Comparison of ENCODE assay signal across 1 cellular context in genomic region chr15:32716216-32716959, GRCh38.
A peak's percentile ranks its signal among the peaks of the same experiment; 100 is the strongest.
TF ChIP-seq lines count a peak whose summit lies in the region.

No MANE protein-coding gene starts in this region.

TF ChIP-seq in HepG2, 621 proteins besides CTCF, POLR2A, EP300 and RAD21 (continued from another document):
- TF ChIP-seq NFYB (CRISPR knock-in tag; IDR thresholded peaks at IDR 0.05) (no peak), TEF (CRISPR knock-in tag; IDR thresholded peaks at IDR 0.05) (no peak), CBX2 (IDR thresholded peaks at IDR 0.05; ENCODE audit: low read depth, low read length) (peak; percentile 65; the same call in 1 of the 2 replicates), CBX2 (CRISPR knock-in tag; IDR thresholded peaks at IDR 0.05; ENCODE audit: low read depth) (no peak)
TF ChIP-seq in HepG2: peak in this region for 1.
